In the genomic region with DNA sequence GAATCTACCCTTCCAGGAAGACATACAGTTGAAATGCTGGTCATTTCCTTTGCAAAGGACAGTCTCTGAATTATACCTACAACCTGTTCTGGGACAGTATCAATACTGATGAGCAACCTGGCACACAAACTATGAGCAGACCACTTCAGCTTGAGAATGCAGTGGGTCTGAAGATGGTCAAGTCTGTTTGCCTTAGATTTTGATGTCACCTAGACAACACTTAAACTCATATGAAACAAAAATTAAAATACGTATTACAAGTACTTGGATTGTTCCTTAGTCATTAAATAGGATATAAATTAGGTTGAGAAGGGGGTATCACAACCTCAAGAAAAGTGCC, we compare ENCODE assay signal across 10 cellular contexts. TPM values are rescaled to one million over a fixed set of nuclear protein-coding genes. Genes with fewer than 3 reads are reported as not detected.
A peak's percentile ranks its signal among the peaks of the same experiment; 100 is the strongest.
DNase-seq lines count a peak whose midpoint lies in the region; ATAC-seq and TF ChIP-seq lines count a peak whose summit lies in the region.
"Had no signal": no experiment of that assay in that cellular context is flagged by ENCODE, and none has a peak within 500 bp of the region (broad histone marks: within the 10 kb centered on the region; RNA-seq: fewer than 3 reads in every experiment).

No MANE protein-coding gene starts in this region.

- CTCF ChIA-PET in mammary epithelial cell (lab: Charles Lee; ENCODE audit: low non-redundant PET): no interaction called here

- in situ Hi-C loops in mammary epithelial cell (cut with MboI; ENCODE audit: low sequenced_read_pairs in 2 of 2): no loop called here

- H3K4me3 ChIP-seq in DOHH2 (ENCODE audit: low read length): peak overlapping the region; percentile 89
- peak overlapping the region in 2 of 3 experiments; percentile 99 to 100 for H3K4me3 ChIP-seq in mammary epithelial cell (replicated peaks in 1 of 3; ENCODE audit: insufficient read depth in 1 of 3, low read depth in 2 of 3, low read length in 3 of 3)
- peak overlapping the region; percentile 69 for H3K4me3 ChIP-seq in neuron (ENCODE audit: low read length)

- H3K9me3 ChIP-seq in DOHH2 (ENCODE audit: control insufficient read depth, insufficient read depth, low read length) (no peaks in the 10 kb centered on the region), KOPT-K1 (ENCODE audit: insufficient read depth, low read length, poor library complexity, severe bottlenecking) (no peaks in the 10 kb centered on the region), mammary epithelial cell (replicated peaks; ENCODE audit: insufficient read depth, low read length) (no peaks in the 10 kb centered on the region), neuron (ENCODE audit: low read length) (no peaks in the 10 kb centered on the region)

- H3K36me3 ChIP-seq in DOHH2 (ENCODE audit: control insufficient read depth, low read length): peaks cover 78% of the 10 kb centered on the region
- peaks cover 76% of the 10 kb centered on the region for H3K36me3 ChIP-seq in KOPT-K1 (ENCODE audit: insufficient read depth, low read length)
- peaks cover 34% of the 10 kb centered on the region for H3K36me3 ChIP-seq in mammary epithelial cell (ENCODE audit: insufficient read depth, low read length)
- peaks cover 52% of the 10 kb centered on the region for H3K36me3 ChIP-seq in neuron (ENCODE audit: insufficient read depth, low read length)

- no TSS peak for BruUV-seq in mammary epithelial cell (replicated peaks; lab: Mats Ljungman, UMichigan)

- H3K27me3 ChIP-seq in DOHH2 (ENCODE audit: control insufficient read depth, low read length) (no peaks in the 10 kb centered on the region), mammary epithelial cell (ENCODE audit: insufficient read depth, low read length) (no peaks in the 10 kb centered on the region), neuron (ENCODE audit: insufficient read depth, low read length) (no peaks in the 10 kb centered on the region)

- peaks cover 28% of the 10 kb centered on the region for H4K20me1 ChIP-seq in DOHH2 (ENCODE audit: control insufficient read depth, insufficient read depth, low read depth, low read length)
- H4K20me1 ChIP-seq in mammary epithelial cell (ENCODE audit: insufficient read depth, low read length): peaks cover 6% of the 10 kb centered on the region

- intact Hi-C loops in mammary epithelial cell (cut with micrococcal nuclease): no loop called here

- TF ChIP-seq CTCF in DOHH2 (IDR thresholded peaks at IDR 0.05; ENCODE audit: low read depth, low read length, poor library complexity, severe bottlenecking) (no peak), mammary epithelial cell (conservative IDR thresholded peaks at IDR 0.05 in 1 of 2, IDR thresholded peaks at IDR 0.05 in 1 of 2; ENCODE audit: extremely low read depth in 1 of 2, insufficient read depth in 1 of 2, low read depth in 1 of 2, low read length in 2 of 2) (no peak)

- dilution Hi-C loops in mammary epithelial cell (cut with HindIII; ENCODE audit: low sequenced_read_pairs): loop anchor here (5.0 kb wide), 1 partner anchor 99 kb away; no protein-coding TSS in a partner anchor

- H3K9ac ChIP-seq in mammary epithelial cell (ENCODE audit: insufficient read depth, low read length): peak overlapping the region; percentile 47

- H3F3A ChIP-seq in DOHH2 (ENCODE audit: control insufficient read depth, insufficient read depth): peaks cover 68% of the 10 kb centered on the region

- H3K9me2 ChIP-seq in DOHH2 (replicated peaks; ENCODE audit: control insufficient read depth, low read length): no peaks in the 10 kb centered on the region

- H3K4me1 ChIP-seq in DOHH2 (ENCODE audit: control insufficient read depth, low read length) (peaks cover 60% of the 10 kb centered on the region), mammary epithelial cell (ENCODE audit: insufficient read depth, low read length) (peaks cover 17% of the 10 kb centered on the region), neuron (ENCODE audit: insufficient read depth, low read length) (peaks cover 28% of the 10 kb centered on the region)

- no peak for ATAC-seq in GM21576 (IDR thresholded peaks at IDR 0.05; ENCODE audit: unreplicated experiment)
- ATAC-seq: left ventricle myocardium superior had no signal

- H3K79me2 ChIP-seq in DOHH2 (ENCODE audit: control insufficient read depth, low read length): peaks cover 88% of the 10 kb centered on the region
- peaks cover 89% of the 10 kb centered on the region for H3K79me2 ChIP-seq in mammary epithelial cell (ENCODE audit: insufficient read depth, low read length)

- H3K27ac ChIP-seq in DOHH2 (ENCODE audit: low read depth, low read length) (peak overlapping the region; percentile 93), KOPT-K1 (ENCODE audit: low read depth, low read length, poor library complexity, severe bottlenecking) (peak overlapping the region; percentile 97), mammary epithelial cell (ENCODE audit: insufficient read depth, low read depth, low read length) (no peak overlapping the region)

- DNase-seq in mammary epithelial cell: no peak
- DNase-seq in NCI-H82 treated with DMSO at 0.1 percent for 48 hours (lab: John Stamatoyannopoulos, UW; ENCODE audit: unreplicated experiment): no peak
- no peak for DNase-seq in mesenteric fat pad (ENCODE audit: low spot score)
- no peak for DNase-seq in effector CD4-positive, alpha-beta T cell
- DNase-seq: left ventricle myocardium superior; NK-92 treated with Interleukin-12 subunit alpha and Interleukin-12 subunit beta, amount 100 ng/mL, for 24 hours had no signal

- peak overlapping the region; percentile 66 for H3K4me2 ChIP-seq in DOHH2 (ENCODE audit: low read length)
- H3K4me2 ChIP-seq in mammary epithelial cell (ENCODE audit: insufficient read depth, low read depth, low read length): peak overlapping the region; percentile 99

- H2AFZ ChIP-seq in mammary epithelial cell (ENCODE audit: low read depth, low read length): no peak overlapping the region
- no peak overlapping the region for H2AFZ ChIP-seq in neuron (ENCODE audit: low read depth, low read length)

- WGBS in mammary epithelial cell (ENCODE audit: low coverage, missing lambda C conversion rate): 100% methylated on average over 1 of the region's 1 CpG

RNA-seq across cellular contexts. Expression of gene SRSF2, which starts 3.5 kb away (rescaled TPM):
- total RNA-seq in mammary epithelial cell: 100 to 1,000 TPM; 110 to 196 TPM
- polyA plus RNA-seq in mammary epithelial cell: 221 TPM
- 226 TPM for polyA minus RNA-seq in mammary epithelial cell
- total RNA-seq in mesenteric fat pad: 179 TPM

RNA-seq across cellular contexts. Expression of gene MFSD11, which starts 4.3 kb away (rescaled TPM):
- total RNA-seq in mammary epithelial cell (10 to 100 TPM; 18.3 to 38.5 TPM), mesenteric fat pad (23.2 TPM)
- 13.2 TPM for polyA plus RNA-seq in mammary epithelial cell
- polyA minus RNA-seq in mammary epithelial cell: 30.9 TPM

RNA-seq across cellular contexts. Expression of gene METTL23, which starts 6.9 kb away (rescaled TPM):
- 10 to 100 TPM; 18.2 to 27.7 TPM for total RNA-seq in mammary epithelial cell
- 38.3 TPM for polyA plus RNA-seq in mammary epithelial cell
- 19.5 TPM for polyA minus RNA-seq in mammary epithelial cell
- 32.2 TPM for total RNA-seq in mesenteric fat pad

RNA-seq across cellular contexts. Expression of gene JMJD6, which starts 7.2 kb away (rescaled TPM):
- total RNA-seq in mammary epithelial cell (10 to 100 TPM; 10.3 to 22.2 TPM), mesenteric fat pad (55.3 TPM)
- 14.4 TPM for polyA plus RNA-seq in mammary epithelial cell
- 25.0 TPM for polyA minus RNA-seq in mammary epithelial cell

RNA-seq across cellular contexts. Expression of gene MXRA7, which starts 22.8 kb away (rescaled TPM):
- total RNA-seq in mammary epithelial cell: 100 to 1,000 TPM; 116 to 183 TPM
- polyA plus RNA-seq in mammary epithelial cell: 59.5 TPM
- polyA minus RNA-seq in mammary epithelial cell: 144 TPM
- 193 TPM for total RNA-seq in mesenteric fat pad
